22 cellular contexts compared by ENCODE assay signal in genomic region chr4:99649778-99650177, GRCh38. TPM values are rescaled to one million over a fixed set of nuclear protein-coding genes. Genes with fewer than 3 reads are reported as not detected.
DNase-seq lines count a peak whose midpoint lies in the region; ATAC-seq and TF ChIP-seq lines count a peak whose summit lies in the region.
"Had no signal": no experiment of that assay in that cellular context is flagged by ENCODE, and none has a peak within 500 bp of the region (broad histone marks: within the 10 kb centered on the region; RNA-seq: fewer than 3 reads in every experiment).

No MANE protein-coding gene starts in this region.

- no peak overlapping the region for H3K27ac ChIP-seq in DND-41 (ENCODE audit: low read length)
- H3K27ac ChIP-seq in caudate nucleus (ENCODE audit: low read depth, low read length) = peak overlapping the region; percentile 19
- peak overlapping the region; percentile 97 for H3K27ac ChIP-seq in skeletal muscle tissue (ENCODE audit: low read depth, low read length)
- no peak overlapping the region for H3K27ac ChIP-seq in foreskin keratinocyte
- H3K27ac ChIP-seq: RWPE1 had no signal

- H3K27me3 ChIP-seq in DND-41 (ENCODE audit: insufficient read depth, low read length, poor library complexity) (no peaks in the 10 kb centered on the region), skeletal muscle tissue (ENCODE audit: control insufficient read depth in 3 of 3, insufficient read depth in 3 of 3, low read length in 3 of 3) (no peaks in the 10 kb centered on the region), foreskin keratinocyte (no peaks in the 10 kb centered on the region)

- ATAC-seq in DND-41 (ENCODE audit: insufficient read depth, low read depth) (peak; percentile 17; the same call in 1 of the 3 replicates), GM21723 (IDR thresholded peaks at IDR 0.05; ENCODE audit: unreplicated experiment) (no peak), foreskin keratinocyte (no peak)
- ATAC-seq: PC-3 had no signal

- TF ChIP-seq CTCF in DND-41 (IDR thresholded peaks at IDR 0.05; ENCODE audit: borderline replicate concordance, extremely low read depth, low read length, poor library complexity, severe bottlenecking) (no peak), nephron (IDR thresholded peaks at IDR 0.05; ENCODE audit: unreplicated experiment in 3 of 3) (no peak), chondrocyte (IDR thresholded peaks at IDR 0.05) (no peak), foreskin keratinocyte (conservative IDR thresholded peaks at IDR 0.05) (no peak)

- H3K4me2 ChIP-seq in DND-41 (ENCODE audit: insufficient read depth, low read length) = no peak overlapping the region

- DNase-seq in DND-41 = no peak
- DNase-seq in caudate nucleus (lab: John Stamatoyannopoulos, UW) = no peak
- no peak for DNase-seq in NCI-H2029 treated with DMSO at 0.1 percent for 48 hours (lab: John Stamatoyannopoulos, UW)
- DNase-seq in chondrocyte (ENCODE audit: low spot score) = no peak
- DNase-seq in foreskin keratinocyte = no peak
- DNase-seq: C1 segment of cervical spinal cord; CD8-positive, alpha-beta memory T cell; DMS53; KG1; MV-4-11; NCI-H187; NCI-H2227 treated with DMSO at 0.1 percent for 48 hours; NCI-H510A treated with DMSO at 0.1 percent for 48 hours; NCI-H82; PC-3 had no signal

- H3K4me3 Mint-ChIP-seq in nephron = peak overlapping the region in 2 of 3 experiments; percentile 79 to 86
- H3K4me3 Mint-ChIP-seq in chondrocyte (ENCODE audit: unreplicated experiment) = no peak overlapping the region
- H3K4me3 Mint-ChIP-seq: CD8-positive, alpha-beta memory T cell had no signal

- no peak overlapping the region for H3K9ac ChIP-seq in DND-41 (ENCODE audit: low read depth, low read length)
- peak overlapping the region; percentile 92 to 98 (median 97) for H3K9ac ChIP-seq in skeletal muscle tissue (ENCODE audit: low read depth in 1 of 3, low read length in 3 of 3)

- H3K9me3 ChIP-seq in DND-41 (ENCODE audit: insufficient read depth, low read length, severe bottlenecking) (no peaks in the 10 kb centered on the region), skeletal muscle tissue (ENCODE audit: control insufficient read depth in 3 of 3, low read length in 3 of 3) (no peaks in the 10 kb centered on the region)
- H3K9me3 ChIP-seq: HAP-1 had no signal

- no peaks in the 10 kb centered on the region for H3K36me3 ChIP-seq in DND-41 (ENCODE audit: insufficient read depth, low read length)
- H3K36me3 ChIP-seq in skeletal muscle tissue (ENCODE audit: control insufficient read depth in 3 of 3, insufficient read depth in 3 of 3, low read length in 3 of 3) = peaks cover 12 to 33% (median 32%) of the 10 kb centered on the region in 3 donors
- H3K36me3 ChIP-seq: HAP-1 had no signal

- H3K9me3 Mint-ChIP-seq in nephron (no peaks in the 10 kb centered on the region), chondrocyte (ENCODE audit: low read depth) (no peaks in the 10 kb centered on the region)
- H3K9me3 Mint-ChIP-seq: CD8-positive, alpha-beta memory T cell had no signal

- no peaks in the 10 kb centered on the region for H4K20me1 ChIP-seq in DND-41 (ENCODE audit: insufficient read depth, low read length)

- no peak overlapping the region for H2AFZ ChIP-seq in DND-41 (ENCODE audit: low read depth, low read length)

- H3K27ac Mint-ChIP-seq in nephron (peak overlapping the region in 1 of 3 experiments; percentile 79), chondrocyte (ENCODE audit: unreplicated experiment) (no peak overlapping the region)
- H3K27ac Mint-ChIP-seq: CD8-positive, alpha-beta memory T cell had no signal

- no peaks in the 10 kb centered on the region for H3K36me3 Mint-ChIP-seq in nephron (ENCODE audit: low read depth)
- no peaks in the 10 kb centered on the region for H3K36me3 Mint-ChIP-seq in chondrocyte (ENCODE audit: low read depth)
- H3K36me3 Mint-ChIP-seq: CD8-positive, alpha-beta memory T cell had no signal

- H3K27me3 Mint-ChIP-seq in nephron (ENCODE audit: low read depth) = peaks cover 4% of the 10 kb centered on the region
- peaks cover 26% of the 10 kb centered on the region for H3K27me3 Mint-ChIP-seq in chondrocyte (ENCODE audit: low read depth)

- H3K4me3 ChIP-seq in DND-41 (ENCODE audit: low read depth in 1 of 2, low read length in 2 of 2) (no peak overlapping the region), skeletal muscle tissue (ENCODE audit: low read length in 3 of 3) (peak overlapping the region; percentile 84 to 93 (median 90))
- H3K4me3 ChIP-seq: HAP-1 had no signal

- no peaks in the 10 kb centered on the region for H3K4me1 ChIP-seq in DND-41 (ENCODE audit: insufficient read depth, low read length)
- peaks cover 1 to 32% (median 3%) of the 10 kb centered on the region in 3 donors for H3K4me1 ChIP-seq in skeletal muscle tissue (ENCODE audit: control insufficient read depth in 3 of 3, insufficient read depth in 3 of 3, low read length in 3 of 3)
- H3K4me1 ChIP-seq in foreskin keratinocyte = no peaks in the 10 kb centered on the region

- H3K4me1 Mint-ChIP-seq in nephron = peaks cover 46% of the 10 kb centered on the region
- H3K4me1 Mint-ChIP-seq in chondrocyte (ENCODE audit: low read depth) = peaks cover 5% of the 10 kb centered on the region
- H3K4me1 Mint-ChIP-seq: CD8-positive, alpha-beta memory T cell had no signal

- H3K79me2 ChIP-seq in DND-41 (ENCODE audit: insufficient read depth, low read length) = no peaks in the 10 kb centered on the region

RNA-seq across cellular contexts. Expression of gene C4orf54, which starts 7.8 kb away (rescaled TPM):
- 132 TPM for total RNA-seq in skeletal muscle tissue
- total RNA-seq in chondrocyte = not detected in 3 replicates
- total RNA-seq in foreskin keratinocyte = not detected in 2 replicates
- polyA plus RNA-seq in foreskin keratinocyte = not detected in 2 replicates
- total RNA-seq: A673; CD8-positive, alpha-beta memory T cell; HT-29 had no signal
- polyA plus RNA-seq: CD8-positive, alpha-beta memory T cell had no signal

Comparison
In these comparisons a context has a peak if more than half of its experiments do, and no peak if none do; other contexts are left out.
1. H3K27ac ChIP-seq: peak in caudate nucleus (single experiment) and skeletal muscle tissue (single experiment); none in DND-41 (single experiment) and foreskin keratinocyte (single experiment).
2. H3K4me3 ChIP-seq: peak in skeletal muscle tissue (3 of 3); none in DND-41 (0 of 2).
3. RNA of gene C4orf54, which starts 7.8 kb away (total RNA-seq): 132 TPM in skeletal muscle tissue (single experiment); not detected in chondrocyte and not detected in foreskin keratinocyte; every median in the first group is over 100 times any median in the second.